ENCODE assay signal across 11 cellular contexts in genomic region chr11:72432347-72433287, GRCh38. TPM values are rescaled to one million over a fixed set of nuclear protein-coding genes. Genes with fewer than 3 reads are reported as not detected.
A peak's percentile ranks its signal among the peaks of the same experiment; 100 is the strongest.
DNase-seq lines count a peak whose midpoint lies in the region; ATAC-seq and TF ChIP-seq lines count a peak whose summit lies in the region.
"Had no signal": no experiment of that assay in that cellular context is flagged by ENCODE, and none has a peak within 500 bp of the region (broad histone marks: within the 10 kb centered on the region; RNA-seq: fewer than 3 reads in every experiment).

No MANE protein-coding gene starts in this region.

- intact Hi-C loops in esophagus squamous epithelium (cut with DNase I) = loop anchor here (10.0 kb wide), 1 partner anchor 648 kb away; no protein-coding TSS in a partner anchor

- no peak for TF ChIP-seq CTCF in glutamatergic neuron (IDR thresholded peaks at IDR 0.05; ENCODE audit: partially characterized antibody, unreplicated experiment)
- no peak for TF ChIP-seq CTCF in esophagus squamous epithelium (IDR thresholded peaks at IDR 0.05)

- H3K27ac ChIP-seq in esophagus squamous epithelium = no peak overlapping the region
- H3K27ac ChIP-seq: SJCRH30 had no signal

- H3K4me3 ChIP-seq in esophagus squamous epithelium = no peak overlapping the region

- no peaks in the 10 kb centered on the region for H3K9me3 ChIP-seq in esophagus squamous epithelium
- H3K9me3 ChIP-seq: SJCRH30 had no signal

- WGBS in esophagus squamous epithelium, 2 donors = 59 to 63% methylated on average over 6 to 9 of the region's 9 CpGs

- no peaks in the 10 kb centered on the region for H3K9me3 Mint-ChIP-seq in activated naive CD4-positive, alpha-beta T cell treated with anti-CD3 and anti-CD28 coated beads, Interleukin-2, amount 50 U/mL, for 24 hours
- no peaks in the 10 kb centered on the region for H3K9me3 Mint-ChIP-seq in activated CD4-positive, alpha-beta memory T cell treated with anti-CD3 and anti-CD28 coated beads, Interleukin-2, amount 10 ng/mL, durations not matched to agents 7 days and 5 days
- peaks cover 6% of the 10 kb centered on the region for H3K9me3 Mint-ChIP-seq in glutamatergic neuron (ENCODE audit: unreplicated experiment)
- H3K9me3 Mint-ChIP-seq in stimulated activated naive CD8-positive, alpha-beta T cell treated with anti-CD3 and anti-CD28 coated beads, Interleukin-15, amount 100 ng/mL, for 72 hours = no peaks in the 10 kb centered on the region

- no peaks in the 10 kb centered on the region for H3K27me3 ChIP-seq in esophagus squamous epithelium
- H3K27me3 ChIP-seq: SJCRH30 had no signal

- H3K27me3 Mint-ChIP-seq in activated naive CD4-positive, alpha-beta T cell treated with anti-CD3 and anti-CD28 coated beads, Interleukin-2, amount 50 U/mL, for 24 hours = no peaks in the 10 kb centered on the region
- H3K27me3 Mint-ChIP-seq in activated CD4-positive, alpha-beta memory T cell treated with anti-CD3 and anti-CD28 coated beads, Interleukin-2, amount 10 ng/mL, durations not matched to agents 7 days and 5 days = no peaks in the 10 kb centered on the region
- peaks cover 3% of the 10 kb centered on the region for H3K27me3 Mint-ChIP-seq in glutamatergic neuron (ENCODE audit: unreplicated experiment)
- no peaks in the 10 kb centered on the region for H3K27me3 Mint-ChIP-seq in stimulated activated naive CD8-positive, alpha-beta T cell treated with anti-CD3 and anti-CD28 coated beads, Interleukin-15, amount 100 ng/mL, for 72 hours

- H3K27ac Mint-ChIP-seq in activated naive CD4-positive, alpha-beta T cell treated with anti-CD3 and anti-CD28 coated beads, Interleukin-2, amount 50 U/mL, for 24 hours = peak overlapping the region; percentile 27
- H3K27ac Mint-ChIP-seq in activated CD4-positive, alpha-beta memory T cell treated with anti-CD3 and anti-CD28 coated beads, Interleukin-2, amount 10 ng/mL, durations not matched to agents 7 days and 5 days = no peak overlapping the region
- peak overlapping the region; percentile 20 for H3K27ac Mint-ChIP-seq in glutamatergic neuron (ENCODE audit: unreplicated experiment)
- H3K27ac Mint-ChIP-seq in stimulated activated naive CD8-positive, alpha-beta T cell treated with anti-CD3 and anti-CD28 coated beads, Interleukin-15, amount 100 ng/mL, for 72 hours = peak overlapping the region; percentile 14 to 88

- peaks cover 4% of the 10 kb centered on the region for H3K36me3 Mint-ChIP-seq in activated naive CD4-positive, alpha-beta T cell treated with anti-CD3 and anti-CD28 coated beads, Interleukin-2, amount 50 U/mL, for 24 hours
- H3K36me3 Mint-ChIP-seq in activated CD4-positive, alpha-beta memory T cell treated with anti-CD3 and anti-CD28 coated beads, Interleukin-2, amount 10 ng/mL, durations not matched to agents 7 days and 5 days (ENCODE audit: low read depth) = peaks cover 3% of the 10 kb centered on the region
- no peaks in the 10 kb centered on the region for H3K36me3 Mint-ChIP-seq in glutamatergic neuron (ENCODE audit: unreplicated experiment)

- no peak for ATAC-seq in stimulated activated naive CD8-positive, alpha-beta T cell treated with anti-CD3 and anti-CD28 coated beads, Interleukin-15, amount 100 ng/mL, for 72 hours
- ATAC-seq in HG02759 (IDR thresholded peaks at IDR 0.05; ENCODE audit: unreplicated experiment) = no peak

- POLR2A ChIA-PET in activated CD4-positive, alpha-beta memory T cell treated with anti-CD3 and anti-CD28 coated beads, Interleukin-2, amount 10 ng/mL, durations not matched to agents 7 days and 5 days (lab: Charles Lee) = interaction anchor here (0.9 to 1.4 kb wide), 2 partner anchors 9 to 207 kb away, joined by 3 read pairs; no protein-coding TSS in a partner anchor

- CTCF ChIA-PET in activated CD4-positive, alpha-beta memory T cell treated with anti-CD3 and anti-CD28 coated beads, Interleukin-2, amount 10 ng/mL, durations not matched to agents 7 days and 5 days (lab: Charles Lee) = interaction anchor here (0.7 to 6.0 kb wide), 9 partner anchors 10 to 632 kb away, joined by 3 to 50 read pairs (median 5); no protein-coding TSS in a partner anchor

- no peak for TF ChIP-seq POLR2A in esophagus squamous epithelium (IDR thresholded peaks at IDR 0.05)

- H3K4me3 Mint-ChIP-seq in activated naive CD4-positive, alpha-beta T cell treated with anti-CD3 and anti-CD28 coated beads, Interleukin-2, amount 50 U/mL, for 24 hours = peak overlapping the region; percentile 72
- peak overlapping the region; percentile 14 for H3K4me3 Mint-ChIP-seq in activated CD4-positive, alpha-beta memory T cell treated with anti-CD3 and anti-CD28 coated beads, Interleukin-2, amount 10 ng/mL, durations not matched to agents 7 days and 5 days
- peak overlapping the region; percentile 52 for H3K4me3 Mint-ChIP-seq in glutamatergic neuron (ENCODE audit: unreplicated experiment)
- H3K4me3 Mint-ChIP-seq in stimulated activated naive CD8-positive, alpha-beta T cell treated with anti-CD3 and anti-CD28 coated beads, Interleukin-15, amount 100 ng/mL, for 72 hours = peak overlapping the region; percentile 57 to 71

- DNase-seq in activated naive CD4-positive, alpha-beta T cell treated with anti-CD3 and anti-CD28 coated beads, Interleukin-2, amount 50 U/mL, for 16 hours = no peak
- DNase-seq in activated CD4-positive, alpha-beta memory T cell treated with anti-CD3 and anti-CD28 coated beads, Interleukin-2, amount 10 ng/mL, durations not matched to agents 7 days and 5 days = no peak
- no peak for DNase-seq in glutamatergic neuron
- no peak for DNase-seq in stimulated activated naive CD8-positive, alpha-beta T cell treated with anti-CD3 and anti-CD28 coated beads, Interleukin-15, amount 100 ng/mL, for 72 hours
- no peak for DNase-seq in esophagus squamous epithelium (lab: John Stamatoyannopoulos, UW)
- no peak for DNase-seq in globus pallidus (ENCODE audit: low spot score)
- DNase-seq: NCI-H510A treated with DMSO at 0.1 percent for 48 hours; SJCRH30; stimulated activated CD4-positive, alpha-beta T cell treated with anti-CD3 and anti-CD28 coated beads, Interleukin-2, amount 100 ng/mL, for 24 hours had no signal

- H3K36me3 ChIP-seq in esophagus squamous epithelium = peaks cover 0 to 29% (median 0%) of the 10 kb centered on the region in 3 donors
- H3K36me3 ChIP-seq: SJCRH30 had no signal

- H3K4me1 Mint-ChIP-seq in activated naive CD4-positive, alpha-beta T cell treated with anti-CD3 and anti-CD28 coated beads, Interleukin-2, amount 50 U/mL, for 24 hours = peaks cover 38% of the 10 kb centered on the region
- peaks cover 43% of the 10 kb centered on the region for H3K4me1 Mint-ChIP-seq in activated CD4-positive, alpha-beta memory T cell treated with anti-CD3 and anti-CD28 coated beads, Interleukin-2, amount 10 ng/mL, durations not matched to agents 7 days and 5 days
- peaks cover 13% of the 10 kb centered on the region for H3K4me1 Mint-ChIP-seq in glutamatergic neuron (ENCODE audit: low read depth, unreplicated experiment)
- peaks cover 37% of the 10 kb centered on the region for H3K4me1 Mint-ChIP-seq in stimulated activated naive CD8-positive, alpha-beta T cell treated with anti-CD3 and anti-CD28 coated beads, Interleukin-15, amount 100 ng/mL, for 72 hours

- H3K4me1 ChIP-seq in esophagus squamous epithelium = peaks cover 7 to 32% (median 12%) of the 10 kb centered on the region in 3 donors

RNA-seq across cellular contexts. Expression of gene CLPB, which starts 1.7 kb away (rescaled TPM):
- 10 to 100 TPM; 17.8 to 18.4 TPM for total RNA-seq in activated CD4-positive, alpha-beta memory T cell treated with anti-CD3 and anti-CD28 coated beads, Interleukin-2, amount 10 ng/mL, durations not matched to agents 7 days and 5 days
- 40.6 TPM for total RNA-seq in glutamatergic neuron (ENCODE audit: unreplicated experiment)
- 10 to 100 TPM; 17.1 to 22.2 (median 18.6) TPM for total RNA-seq in esophagus squamous epithelium

Comparison
In these comparisons a context has a peak if more than half of its experiments do, and no peak if none do; other contexts are left out.
1. H3K4me3 Mint-ChIP-seq: peak in every context shown above with its lines; median percentile 72 in activated naive CD4-positive, alpha-beta T cell treated with anti-CD3 and anti-CD28 coated beads, Interleukin-2, amount 50 U/mL, for 24 hours; 64 in stimulated activated naive CD8-positive, alpha-beta T cell treated with anti-CD3 and anti-CD28 coated beads, Interleukin-15, amount 100 ng/mL, for 72 hours; 52 in glutamatergic neuron; 14 in activated CD4-positive, alpha-beta memory T cell treated with anti-CD3 and anti-CD28 coated beads, Interleukin-2, amount 10 ng/mL, durations not matched to agents 7 days and 5 days.